ENCODE assay signal across 20 cellular contexts in genomic region chr4:48958582-48958981, GRCh38. TPM values are rescaled to one million over a fixed set of nuclear protein-coding genes. Genes with fewer than 3 reads are reported as not detected.
DNase-seq lines count a peak whose midpoint lies in the region; ATAC-seq, FAIRE-seq and TF ChIP-seq lines count a peak whose summit lies in the region.
"Had no signal": no experiment of that assay in that cellular context is flagged by ENCODE, and none has a peak within 500 bp of the region (broad histone marks: within the 10 kb centered on the region; RNA-seq: fewer than 3 reads in every experiment).

No MANE protein-coding gene starts in this region.

- TF ChIP-seq CTCF in 22Rv1 (IDR thresholded peaks at IDR 0.05) (no peak), PC-3 (conservative IDR thresholded peaks at IDR 0.05; ENCODE audit: low read depth, low read length) (no peak), bronchial epithelial cell (IDR thresholded peaks at IDR 0.05; ENCODE audit: insufficient read depth, low read length, severe bottlenecking) (no peak), GM13977 (IDR thresholded peaks at IDR 0.05; ENCODE audit: extremely low read depth, insufficient read depth, missing control alignments) (no peak)

- no TSS peak for BruUV-seq in PC-3 (replicated peaks; lab: Mats Ljungman, UMichigan)

- H2AFZ ChIP-seq in PC-3 (ENCODE audit: low read length): no peak overlapping the region
- H2AFZ ChIP-seq: GM23248 had no signal

- no peaks in the 10 kb centered on the region for H3K9me2 ChIP-seq in PC-3 (replicated peaks; ENCODE audit: low read length)

- H3K9ac ChIP-seq in PC-3 (ENCODE audit: low read length): no peak overlapping the region
- H3K9ac ChIP-seq: GM23248 had no signal

- H3K27ac ChIP-seq in 22Rv1 (peak overlapping the region; percentile 52), PC-3 (ENCODE audit: low read length) (no peak overlapping the region)
- H3K27ac ChIP-seq: A549, C4-2B, GM23248, HL-60 had no signal

- ATAC-seq in PC-3 (no peak), GM18868 (IDR thresholded peaks at IDR 0.05; ENCODE audit: unreplicated experiment) (no peak)
- ATAC-seq: A549; CD8-positive, alpha-beta T cell; HCT116 had no signal

- H3K4me1 ChIP-seq in PC-3 (ENCODE audit: insufficient read depth, low read length): peaks cover 39% of the 10 kb centered on the region
- H3K4me1 ChIP-seq: BE2C had no signal

- H3K79me2 ChIP-seq in PC-3 (ENCODE audit: low read length): no peaks in the 10 kb centered on the region

- no peaks in the 10 kb centered on the region for H3K9me3 ChIP-seq in PC-3 (ENCODE audit: low read length)
- H3K9me3 ChIP-seq: A549, BE2C had no signal

- DNase-seq in PC-3 (no peak), bronchial epithelial cell (ENCODE audit: low read depth) (peak; percentile 84), kidney tubule cell (ENCODE audit: low spot score) (peak; percentile 35), GM13977 (ENCODE audit: low spot score) (no peak)
- DNase-seq in activated effector memory CD4-positive, alpha-beta T cell treated with anti-CD3 and anti-CD28 coated beads, Interleukin-2, amount 50 U/mL, for 16 hours: no peak
- DNase-seq: BE2C; CD8-positive, alpha-beta T cell; COR-L47; DMS153; GF-D8; GM23248; KBM-7 had no signal

- in situ Hi-C loops in GM13977 (cut with MboI; ENCODE audit: low pct_unique_long_range_greater_than_20kb, low sequenced_read_pairs, unreplicated experiment): no loop called here

- POLR2A ChIA-PET in PC-3 (lab: Charles Lee; ENCODE audit: unreplicated experiment): no interaction called here

- H3K4me3 ChIP-seq in PC-3 (ENCODE audit: low read length) (no peak overlapping the region), bronchial epithelial cell (ENCODE audit: low read depth, low read length) (no peak overlapping the region)
- H3K4me3 ChIP-seq: A549, GM23248 had no signal

- CTCF ChIA-PET in PC-3 (lab: Charles Lee): no interaction called here

- H3F3A ChIP-seq in PC-3 (ENCODE audit: low read length, unreplicated experiment): no peaks in the 10 kb centered on the region

- peak overlapping the region; percentile 8; the same call in 1 of the 2 replicates for H3K4me2 ChIP-seq in PC-3 (ENCODE audit: low read length)

- intact Hi-C loops in PC-3 (cut with micrococcal nuclease): no loop called here

- H3K27me3 ChIP-seq in PC-3 (ENCODE audit: low read length) (no peaks in the 10 kb centered on the region), bronchial epithelial cell (ENCODE audit: control insufficient read depth, insufficient read depth, low read length) (no peaks in the 10 kb centered on the region)
- H3K27me3 ChIP-seq: BE2C had no signal

- FAIRE-seq in bronchial epithelial cell (lab: Jason Lieb, UNC): no peak
- FAIRE-seq: A549, D721Med, H54 had no signal

- H4K20me1 ChIP-seq in PC-3 (ENCODE audit: low read length): no peaks in the 10 kb centered on the region

- no peaks in the 10 kb centered on the region for H3K36me3 ChIP-seq in PC-3 (ENCODE audit: low read depth, low read length)
- H3K36me3 ChIP-seq in bronchial epithelial cell (ENCODE audit: control insufficient read depth, insufficient read depth, low read length): no peaks in the 10 kb centered on the region
- H3K36me3 ChIP-seq: BE2C had no signal

RNA-seq across cellular contexts. Expression of gene CWH43, which starts 27.5 kb away (rescaled TPM):
- total RNA-seq in PC-3 (2014; rRNA removed): 2.2 and 3.0 TPM in 2 replicates
- 3.7 and 28.3 TPM in 2 replicates for total RNA-seq in bronchial epithelial cell
- total RNA-seq: CD8-positive, alpha-beta T cell; GM23248 had no signal

RNA-seq across cellular contexts. Expression of gene OCIAD2, which starts 52.0 kb away (rescaled TPM):
- 169 and 255 TPM in 2 replicates for total RNA-seq in PC-3 (2014; rRNA removed)
- total RNA-seq in bronchial epithelial cell: 162 and 415 TPM in 2 replicates

Comparison
In these comparisons a context has a peak if more than half of its experiments do, and no peak if none do; other contexts are left out.
1. DNase-seq: peak in bronchial epithelial cell (single experiment) and kidney tubule cell (single experiment); none in PC-3 (single experiment), GM13977 (single experiment) and activated effector memory CD4-positive, alpha-beta T cell treated with anti-CD3 and anti-CD28 coated beads, Interleukin-2, amount 50 U/mL, for 16 hours (single experiment).